30 cellular contexts compared by ENCODE assay signal in the genomic region with DNA sequence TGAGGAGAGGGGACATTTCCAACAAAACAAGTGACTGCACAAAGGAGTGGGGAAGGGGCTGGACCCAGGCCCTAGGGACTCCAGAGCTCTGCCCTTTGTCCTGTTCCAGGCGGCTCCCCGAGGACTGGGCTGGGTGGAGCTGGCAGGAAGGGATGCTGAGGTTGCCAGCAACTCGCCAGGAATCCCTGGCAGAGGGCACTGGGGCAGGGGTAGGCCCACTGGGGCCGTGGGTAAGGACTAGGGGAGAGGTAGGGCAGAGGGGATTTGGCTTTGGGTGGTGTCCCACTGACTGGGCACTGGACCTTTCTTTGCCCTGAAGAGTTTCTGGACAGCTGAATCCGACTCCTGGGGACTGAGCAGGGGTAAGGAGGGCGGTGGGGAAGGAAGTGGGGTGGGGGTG. TPM values are rescaled to one million over a fixed set of nuclear protein-coding genes. Genes with fewer than 3 reads are reported as not detected.
A peak's percentile ranks its signal among the peaks of the same experiment; 100 is the strongest.
DNase-seq lines count a peak whose midpoint lies in the region; ATAC-seq and TF ChIP-seq lines count a peak whose summit lies in the region.
"Had no signal": no experiment of that assay in that cellular context is flagged by ENCODE, and none has a peak within 500 bp of the region (broad histone marks: within the 10 kb centered on the region; RNA-seq: fewer than 3 reads in every experiment).

No MANE protein-coding gene starts in this region.

- H3K27me3 ChIP-seq in BLaER1, result no peaks in the 10 kb centered on the region
- no peaks in the 10 kb centered on the region for H3K27me3 ChIP-seq in osteoblast (ENCODE audit: insufficient read depth, low read length)

- H3K4me1 Mint-ChIP-seq in activated CD4-positive, alpha-beta memory T cell treated with anti-CD3 and anti-CD28 coated beads for 36 hours (ENCODE audit: low read depth), result peaks cover 36% of the 10 kb centered on the region

- H3K4me1 ChIP-seq in BLaER1, result peaks cover 46% of the 10 kb centered on the region
- H3K4me1 ChIP-seq in OCI-LY7 (ENCODE audit: insufficient read depth, low read length, poor library complexity, severe bottlenecking), result peaks cover 40% of the 10 kb centered on the region
- peaks cover 20% of the 10 kb centered on the region for H3K4me1 ChIP-seq in osteoblast (ENCODE audit: insufficient read depth, low read length)

- H3K27ac ChIP-seq in BLaER1, result no peak overlapping the region; the same call in 1 of the 2 replicates
- no peak overlapping the region for H3K27ac ChIP-seq in OCI-LY7 (ENCODE audit: low read depth, low read length, poor library complexity, severe bottlenecking)
- H3K27ac ChIP-seq in osteoblast (ENCODE audit: low read depth, low read length), result no peak overlapping the region
- H3K27ac ChIP-seq: A549, suprapubic skin had no signal

- POLR2A ChIA-PET in OCI-LY7 (lab: Charles Lee), result interaction anchor here (0.7 kb wide), 1 partner anchor 10 kb away, joined by 3 read pairs; no protein-coding TSS in a partner anchor
- POLR2A ChIA-PET in activated CD4-positive, alpha-beta memory T cell treated with anti-CD3 and anti-CD28 coated beads for 36 hours (lab: Charles Lee), result interaction anchor here (1.1 kb wide), 1 partner anchor 23 kb away, joined by 3 read pairs; no protein-coding TSS in a partner anchor

- intact Hi-C loops in OCI-LY7 (cut with micrococcal nuclease; ENCODE audit: unreplicated experiment), result no loop called here
- intact Hi-C loops in cardiac septum (cut with DNase I), result no loop called here
- intact Hi-C loops in activated CD4-positive, alpha-beta memory T cell treated with anti-CD3 and anti-CD28 coated beads for 36 hours (cut with micrococcal nuclease), result no loop called here

- no peaks in the 10 kb centered on the region for H3K27me3 Mint-ChIP-seq in activated CD4-positive, alpha-beta memory T cell treated with anti-CD3 and anti-CD28 coated beads for 36 hours
- H3K27me3 Mint-ChIP-seq: activated CD4-positive, alpha-beta memory T cell treated with anti-CD3 and anti-CD28 coated beads, Interleukin-2, amount 10 ng/mL, durations not matched to agents 7 days and 5 days; activated naive CD8-positive, alpha-beta T cell; CD4-positive, alpha-beta T cell; naive thymus-derived CD8-positive, alpha-beta T cell; stimulated activated naive B cell treated with anti-CD40 and anti-IgM and Interleukin-4, amounts not matched to agents 10 μg/mL and 1 μg/mL and 100 μg/mL, for 72 hours had no signal

- H3K9me2 ChIP-seq in OCI-LY7 (ENCODE audit: insufficient read depth, low read length), result no peaks in the 10 kb centered on the region
- H3K9me2 ChIP-seq: SK-N-SH had no signal

- H3K4me2 ChIP-seq in BLaER1 (peak overlapping the region; percentile 47; the same call in 1 of the 2 replicates), OCI-LY7 (ENCODE audit: low read length) (0 out of 2 replicates have a peak overlapping the region, but pooled peaks have one; percentile 9), osteoblast (ENCODE audit: insufficient read depth, low read length) (no peak overlapping the region)
- H3K4me2 ChIP-seq: A549, SK-N-SH had no signal

- no peak overlapping the region for H3K4me3 Mint-ChIP-seq in activated CD4-positive, alpha-beta memory T cell treated with anti-CD3 and anti-CD28 coated beads for 36 hours
- H3K4me3 Mint-ChIP-seq: activated CD4-positive, alpha-beta memory T cell treated with anti-CD3 and anti-CD28 coated beads, Interleukin-2, amount 10 ng/mL, durations not matched to agents 7 days and 5 days; activated naive CD8-positive, alpha-beta T cell; stimulated activated naive B cell treated with anti-CD40 and anti-IgM and Interleukin-4, amounts not matched to agents 10 μg/mL and 1 μg/mL and 100 μg/mL, for 72 hours had no signal

- H3K27ac Mint-ChIP-seq in activated CD4-positive, alpha-beta memory T cell treated with anti-CD3 and anti-CD28 coated beads for 36 hours, result no peak overlapping the region
- H3K27ac Mint-ChIP-seq: activated CD4-positive, alpha-beta memory T cell treated with anti-CD3 and anti-CD28 coated beads, Interleukin-2, amount 10 ng/mL, durations not matched to agents 7 days and 5 days; activated naive CD8-positive, alpha-beta T cell; activated T-helper 2 cell treated with anti-CD3 and anti-CD28 coated beads, Interferon-gamma antibody, Interleukin-2, Interleukin-4, amounts not matched to agents 10 μg/mL and 5 μg/mL and 100 μg/mL, durations not matched to agents 14 hours and 24 hours and 36 hours; stimulated activated naive B cell treated with anti-CD40 and anti-IgM and Interleukin-4, amounts not matched to agents 10 μg/mL and 1 μg/mL and 100 μg/mL, for 72 hours had no signal

- no peaks in the 10 kb centered on the region for H3K36me3 Mint-ChIP-seq in activated CD4-positive, alpha-beta memory T cell treated with anti-CD3 and anti-CD28 coated beads for 36 hours
- H3K36me3 Mint-ChIP-seq: activated naive CD8-positive, alpha-beta T cell had no signal

- H3K9me3 ChIP-seq in BLaER1 (no peaks in the 10 kb centered on the region), OCI-LY7 (ENCODE audit: low read length) (no peaks in the 10 kb centered on the region), osteoblast (ENCODE audit: low read depth, low read length) (no peaks in the 10 kb centered on the region)
- H3K9me3 ChIP-seq: A549, SK-N-SH, suprapubic skin, upper lobe of left lung had no signal

- BruUV-seq in OCI-LY7 (replicated peaks; lab: Mats Ljungman, UMichigan), result no TSS peak

- CTCF ChIA-PET in OCI-LY7 (lab: Charles Lee; ENCODE audit: unreplicated experiment), result no interaction called here
- CTCF ChIA-PET in activated CD4-positive, alpha-beta memory T cell treated with anti-CD3 and anti-CD28 coated beads for 36 hours (lab: Charles Lee), result interaction anchor here (0.6 to 4.3 kb wide), 10 partner anchors 8 to 442 kb away, joined by 3 to 43 read pairs (median 6); no protein-coding TSS in a partner anchor

- no peaks in the 10 kb centered on the region for H3K9me3 Mint-ChIP-seq in activated CD4-positive, alpha-beta memory T cell treated with anti-CD3 and anti-CD28 coated beads for 36 hours
- H3K9me3 Mint-ChIP-seq: activated CD4-positive, alpha-beta memory T cell treated with anti-CD3 and anti-CD28 coated beads, Interleukin-2, amount 10 ng/mL, durations not matched to agents 7 days and 5 days; activated T-helper 2 cell treated with anti-CD3 and anti-CD28 coated beads, Interferon-gamma antibody, Interleukin-2, Interleukin-4, amounts not matched to agents 10 μg/mL and 5 μg/mL and 100 μg/mL, durations not matched to agents 14 hours and 24 hours and 36 hours; CD4-positive, alpha-beta T cell; naive thymus-derived CD8-positive, alpha-beta T cell; stimulated activated naive B cell treated with anti-CD40 and anti-IgM and Interleukin-4, amounts not matched to agents 10 μg/mL and 1 μg/mL and 100 μg/mL, for 72 hours had no signal

- no peak overlapping the region for H2AFZ ChIP-seq in OCI-LY7 (ENCODE audit: low read length)
- no peak overlapping the region for H2AFZ ChIP-seq in osteoblast (ENCODE audit: low read length)

- H3K79me2 ChIP-seq in OCI-LY7 (ENCODE audit: insufficient read depth, low read depth, low read length), result peaks cover 32% of the 10 kb centered on the region
- H3K79me2 ChIP-seq in osteoblast (ENCODE audit: insufficient read depth, low read length), result no peaks in the 10 kb centered on the region

- ATAC-seq in HG03432 (IDR thresholded peaks at IDR 0.05; ENCODE audit: unreplicated experiment), result no peak

- TF ChIP-seq CTCF in OCI-LY7 (conservative IDR thresholded peaks at IDR 0.05; ENCODE audit: low read length) (no peak), osteoblast (IDR thresholded peaks at IDR 0.05; ENCODE audit: extremely low read depth, low read depth, low read length) (no peak)

- H4K20me1 ChIP-seq in BLaER1 (peaks cover 62% of the 10 kb centered on the region), OCI-LY7 (ENCODE audit: insufficient read depth, low read length) (0 out of 2 replicates have a peak, but pooled peaks cover 4% of the 10 kb centered on the region), osteoblast (ENCODE audit: insufficient read depth, low read length) (peaks cover 13% of the 10 kb centered on the region)

- DNase-seq in OCI-LY7 (ENCODE audit: low spot score), result no peak
- DNase-seq in cardiac septum (ENCODE audit: low spot score), result peak; percentile 76
- peak; percentile 27 for DNase-seq in osteoblast (ENCODE audit: insufficient read length, low spot score, missing footprints)
- no peak for DNase-seq in NCI-H2171 (lab: John Stamatoyannopoulos, UW)
- DNase-seq in activated CD4-positive, alpha-beta memory T cell treated with anti-CD3 and anti-CD28 coated beads for 36 hours, result no peak
- DNase-seq in hippocampal formation (lab: John Stamatoyannopoulos, UW), result no peak
- DNase-seq: NCI-H1105, NCI-H187, NCI-H510A had no signal

- H3K4me3 ChIP-seq in BLaER1 (no peak overlapping the region), OCI-LY7 (ENCODE audit: low read depth, low read length, poor library complexity, severe bottlenecking) (no peak overlapping the region), osteoblast (ENCODE audit: insufficient read depth, low read length) (no peak overlapping the region)
- H3K4me3 ChIP-seq: A549, suprapubic skin, upper lobe of left lung had no signal

- peaks cover 33% of the 10 kb centered on the region for H3K36me3 ChIP-seq in BLaER1
- H3K36me3 ChIP-seq in OCI-LY7 (ENCODE audit: insufficient read depth, low read length), result peaks cover 42% of the 10 kb centered on the region
- no peaks in the 10 kb centered on the region for H3K36me3 ChIP-seq in osteoblast (ENCODE audit: insufficient read depth, low read length)
- H3K36me3 ChIP-seq: suprapubic skin, upper lobe of left lung had no signal

- no peak overlapping the region for H3K9ac ChIP-seq in BLaER1
- H3K9ac ChIP-seq: SK-N-SH had no signal

RNA-seq across cellular contexts. Expression of a gene that starts 7.9 kb away (rescaled TPM):
- 11.5 and 21.2 TPM in 2 replicates for total RNA-seq in OCI-LY7 (2014; rRNA removed; shearing (Covaris generic))
- total RNA-seq in OCI-LY7 (2022), result 35.6 and 39.3 TPM in 2 replicates
- total RNA-seq in cardiac septum, result 54.9 TPM
- total RNA-seq in osteoblast, result 1.8 and 2.7 TPM in 2 replicates
- 10 to 100 TPM; 31.6 to 31.8 TPM for total RNA-seq in activated CD4-positive, alpha-beta memory T cell treated with anti-CD3 and anti-CD28 coated beads for 36 hours

RNA-seq across cellular contexts. Expression of a gene that starts 23.4 kb away (rescaled TPM):
- total RNA-seq in OCI-LY7 (2014; rRNA removed; shearing (Covaris generic)), result not detected in 2 replicates
- total RNA-seq in OCI-LY7 (2022) (not detected in 2 replicates), cardiac septum (not detected), osteoblast (not detected in 2 replicates)
- not detected for total RNA-seq in activated CD4-positive, alpha-beta memory T cell treated with anti-CD3 and anti-CD28 coated beads for 36 hours
- total RNA-seq: activated CD4-positive, alpha-beta memory T cell treated with anti-CD3 and anti-CD28 coated beads, Interleukin-2, amount 10 ng/mL, durations not matched to agents 7 days and 5 days; activated T-helper 2 cell treated with anti-CD3 and anti-CD28 coated beads, Interferon-gamma antibody, Interleukin-2, Interleukin-4, amounts not matched to agents 10 μg/mL and 5 μg/mL and 100 μg/mL, durations not matched to agents 14 hours and 24 hours and 36 hours; aorta; CD4-positive, alpha-beta T cell; Daoy; epithelial cell of proximal tubule; lung microvascular endothelial cell; MCF 10A; mononuclear cell; naive thymus-derived CD8-positive, alpha-beta T cell; pulmonary artery endothelial cell; T-helper 2 cell treated with Interferon-gamma antibody and Interleukin-4, amounts not matched to agents 100 ng/mL and 5 ng/mL, for 36 hours had no signal

RNA-seq across cellular contexts. Expression of a gene that starts 29.2 kb away (rescaled TPM):
- not detected in 2 replicates for total RNA-seq in OCI-LY7 (2014; rRNA removed; shearing (Covaris generic))
- total RNA-seq in OCI-LY7 (2022) (0.81 and 0.95 TPM in 2 replicates), cardiac septum (0.67 TPM), osteoblast (not detected in 2 replicates)
- total RNA-seq in activated CD4-positive, alpha-beta memory T cell treated with anti-CD3 and anti-CD28 coated beads for 36 hours, result not detected
- total RNA-seq: activated CD4-positive, alpha-beta memory T cell treated with anti-CD3 and anti-CD28 coated beads, Interleukin-2, amount 10 ng/mL, durations not matched to agents 7 days and 5 days; activated T-helper 2 cell treated with anti-CD3 and anti-CD28 coated beads, Interferon-gamma antibody, Interleukin-2, Interleukin-4, amounts not matched to agents 10 μg/mL and 5 μg/mL and 100 μg/mL, durations not matched to agents 14 hours and 24 hours and 36 hours; bronchial epithelial cell; CD4-positive, alpha-beta T cell; lung microvascular endothelial cell; mononuclear cell; naive thymus-derived CD8-positive, alpha-beta T cell; pulmonary artery endothelial cell had no signal

Comparison
In these comparisons a context has a peak if more than half of its experiments do, and no peak if none do; other contexts are left out.
1. DNase-seq: peak in cardiac septum (single experiment) and osteoblast (single experiment); none in OCI-LY7 (single experiment), NCI-H2171 (single experiment), activated CD4-positive, alpha-beta memory T cell treated with anti-CD3 and anti-CD28 coated beads for 36 hours (single experiment) and hippocampal formation (0 of 2).